8 cellular contexts compared by ENCODE assay signal in genomic region chr14:44606576-44606975, GRCh38.
"Had no signal": no experiment of that assay in that cellular context is flagged by ENCODE, and none has a peak within 500 bp of the region (broad histone marks: within the 10 kb centered on the region; RNA-seq: fewer than 3 reads in every experiment).

No MANE protein-coding gene starts in this region.

- ATAC-seq: left cardiac atrium; left colon; left lobe of liver; left lung; left ventricle myocardium superior; lower lobe of right lung; mucosa of descending colon; naive thymus-derived CD4-positive, alpha-beta T cell had no signal
